Comparison of ENCODE assay signal across 6 cellular contexts in genomic region chr10:20481054-20481453, GRCh38.
"Had no signal": no experiment of that assay in that cellular context is flagged by ENCODE, and none has a peak within 500 bp of the region (broad histone marks: within the 10 kb centered on the region; RNA-seq: fewer than 3 reads in every experiment).

No MANE protein-coding gene starts in this region.

- DNase-seq: IMR-90, KBM-7, KG1 had no signal

- ATAC-seq: HepG2, K562 had no signal

- H3K36me3 Mint-ChIP-seq: IgD-negative memory B cell had no signal

- H3K27me3 Mint-ChIP-seq: IgD-negative memory B cell had no signal

- H3K4me1 Mint-ChIP-seq: IgD-negative memory B cell had no signal

- H3K27ac Mint-ChIP-seq: IgD-negative memory B cell had no signal

- H3K4me3 Mint-ChIP-seq: IgD-negative memory B cell had no signal
